ENCODE assay signal across 8 cellular contexts in genomic region chr17:8435245-8436168, GRCh38. TPM values are rescaled to one million over a fixed set of nuclear protein-coding genes. Genes with fewer than 3 reads are reported as not detected.
A peak's percentile ranks its signal among the peaks of the same experiment; 100 is the strongest.
DNase-seq lines count a peak whose midpoint lies in the region; ATAC-seq, FAIRE-seq and TF ChIP-seq lines count a peak whose summit lies in the region.

A gene with protein sequence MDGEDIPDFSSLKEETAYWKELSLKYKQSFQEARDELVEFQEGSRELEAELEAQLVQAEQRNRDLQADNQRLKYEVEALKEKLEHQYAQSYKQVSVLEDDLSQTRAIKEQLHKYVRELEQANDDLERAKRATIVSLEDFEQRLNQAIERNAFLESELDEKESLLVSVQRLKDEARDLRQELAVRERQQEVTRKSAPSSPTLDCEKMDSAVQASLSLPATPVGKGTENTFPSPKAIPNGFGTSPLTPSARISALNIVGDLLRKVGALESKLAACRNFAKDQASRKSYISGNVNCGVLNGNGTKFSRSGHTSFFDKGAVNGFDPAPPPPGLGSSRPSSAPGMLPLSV (plus strand): TSS chr17:8435884. CDS start chr17:8444272, 8,388 bp downstream.

- H2AFZ ChIP-seq in H1 (ENCODE audit: low read length), result peak within 1 kb of the TSS; percentile 84
- peak within 1 kb of the TSS; percentile 91 for H2AFZ ChIP-seq in mesenchymal stem cell (ENCODE audit: low read depth, low read length)

- H3K4ac ChIP-seq in H1 (replicated peaks; ENCODE audit: insufficient read length, low read depth, low read length), result peak within 1 kb of the TSS; percentile 74
- H3K4ac ChIP-seq in mesenchymal stem cell (ENCODE audit: low read depth in 1 of 2, low read length in 2 of 2), result peak within 1 kb of the TSS; percentile 66 to 97

- peak; percentile 96 for ATAC-seq in GM21423 (IDR thresholded peaks at IDR 0.05; ENCODE audit: unreplicated experiment)
- peak; percentile 98 for ATAC-seq in activated CD8-positive, alpha-beta memory T cell treated with anti-CD3 and anti-CD28 coated beads, Interleukin-2, amount 10 ng/mL, durations not matched to agents 7 days and 5 days

- H3K9ac ChIP-seq in HUES48 (ENCODE audit: low read depth, low read length) (peak within 1 kb of the TSS; percentile 79), NT2/D1 (ENCODE audit: insufficient read length, low read depth) (peak within 1 kb of the TSS; percentile 90), H1 (replicated peaks in 1 of 4; ENCODE audit: extremely low read depth in 1 of 4, low read depth in 3 of 4, low read length in 3 of 4) (peak within 1 kb of the TSS; percentile 64 to 96 (median 72)), mesenchymal stem cell (ENCODE audit: low read length) (peak within 1 kb of the TSS; percentile 97)

- H4K91ac ChIP-seq in H1 (replicated peaks; ENCODE audit: insufficient read length, low read length), result peak within 1 kb of the TSS; percentile 65
- H4K91ac ChIP-seq in mesenchymal stem cell (ENCODE audit: low read length), result peak within 1 kb of the TSS; percentile 77

- H3K27me3 Mint-ChIP-seq in activated CD8-positive, alpha-beta memory T cell treated with anti-CD3 and anti-CD28 coated beads, Interleukin-2, amount 10 ng/mL, durations not matched to agents 7 days and 5 days, result no peaks in the 10 kb centered on the region

- DNase-seq in Caki2 (ENCODE audit: low read depth) (peak; percentile 86), NT2/D1 (ENCODE audit: low read depth, low spot score) (peak; percentile 94), H1 (ENCODE audit: low read depth in 1 of 2, low spot score in 2 of 2) (peak; percentile 91 to 98), mesenchymal stem cell (peak; percentile 97)
- DNase-seq in activated CD8-positive, alpha-beta memory T cell treated with anti-CD3 and anti-CD28 coated beads, Interleukin-2, amount 10 ng/mL, durations not matched to agents 7 days and 5 days, result peak; percentile 99
- DNase-seq in stimulated activated CD8-positive, alpha-beta memory T cell treated with anti-CD3 and anti-CD28 coated beads, Interleukin-12 subunit alpha, Interleukin-12 subunit beta, amount 100 ng/mL, for 24 hours (ENCODE audit: extremely low read depth), result peak; percentile 100

- WGBS in H1 (ENCODE audit: extremely low coverage in 1 of 2, insufficient coverage in 1 of 2, insufficient read length in 1 of 2, insufficient replicate concordance in 2 of 2, low coverage in 1 of 2, low lambda C conversion rate in 2 of 2, missing lambda C conversion rate in 1 of 2), 2 experiments, result 8% methylated on average over 44 of the region's 68 CpGs; no CpG with 5 or more reads in 1 of the 2 experiments
- 3% methylated on average over 45 of the region's 68 CpGs for WGBS in mesenchymal stem cell

- peaks cover 0 to 30% of the 10 kb centered on the region in 2 experiments; a peak in 2 of 4 replicates for H3K79me2 ChIP-seq in H1 (ENCODE audit: control insufficient read depth in 1 of 2, insufficient read depth in 2 of 2, low read length in 2 of 2)

- TF ChIP-seq POLR2A in H1 (IDR thresholded peaks at IDR 0.05; ENCODE audit: control extremely low read depth in 1 of 2, low read depth in 2 of 2, low read length in 2 of 2), result peak; percentile 87

- H2BK120ac ChIP-seq in H1 (replicated peaks; ENCODE audit: low read depth, low read length), result no peak within 1 kb of the TSS
- H2BK120ac ChIP-seq in mesenchymal stem cell (ENCODE audit: low read depth, low read length), result peak within 1 kb of the TSS; percentile 94

- H4K8ac ChIP-seq in H1 (ENCODE audit: extremely low read depth, insufficient read depth, low read length) (peak within 1 kb of the TSS; percentile 79), mesenchymal stem cell (ENCODE audit: low read length) (peak within 1 kb of the TSS; percentile 87)

- no peak within 1 kb of the TSS for H2BK12ac ChIP-seq in H1 (ENCODE audit: low read depth, low read length)
- H2BK12ac ChIP-seq in mesenchymal stem cell (ENCODE audit: low read length in 2 of 2), result peak within 1 kb of the TSS in 1 of 2 experiments; percentile 63

- no peak within 1 kb of the TSS for H2BK20ac ChIP-seq in H1 (ENCODE audit: low read length)

- peak within 1 kb of the TSS; percentile 93 for H3K4me3 ChIP-seq in HUES48 (ENCODE audit: low read depth, low read length)
- peak within 1 kb of the TSS; percentile 74 for H3K4me3 ChIP-seq in NT2/D1 (ENCODE audit: insufficient read length, low read depth)
- H3K4me3 ChIP-seq in H1 (ENCODE audit: extremely low read depth in 1 of 4, insufficient read depth in 2 of 4, low read depth in 3 of 4, low read length in 4 of 4), result peak within 1 kb of the TSS; percentile 84 to 95 (median 91)
- peak within 1 kb of the TSS; percentile 88 to 94 for H3K4me3 ChIP-seq in mesenchymal stem cell (ENCODE audit: insufficient read depth in 1 of 2, low read depth in 1 of 2, low read length in 2 of 2)

- no peak for FAIRE-seq in H1 (lab: Jason Lieb, UNC)

- H3K36me3 ChIP-seq in HUES48 (ENCODE audit: control insufficient read depth, insufficient read depth, low read length), result peaks cover 9% of the 10 kb centered on the region; the same call in 1 of the 2 replicates
- peaks cover 9% of the 10 kb centered on the region for H3K36me3 ChIP-seq in NT2/D1 (ENCODE audit: insufficient read depth, insufficient read length, low read length)
- no peaks in the 10 kb centered on the region for H3K36me3 ChIP-seq in H1 (ENCODE audit: control insufficient read depth in 2 of 4, insufficient read depth in 4 of 4, low read length in 3 of 4)
- peaks cover 8 to 17% of the 10 kb centered on the region in 2 experiments for H3K36me3 ChIP-seq in mesenchymal stem cell (ENCODE audit: control insufficient read depth in 1 of 2, insufficient read depth in 2 of 2, low read depth in 1 of 2, low read length in 2 of 2)

- H3K9me3 Mint-ChIP-seq in activated CD8-positive, alpha-beta memory T cell treated with anti-CD3 and anti-CD28 coated beads, Interleukin-2, amount 10 ng/mL, durations not matched to agents 7 days and 5 days (ENCODE audit: low read depth), result no peaks in the 10 kb centered on the region

- H3K27me3 ChIP-seq in HUES48 (ENCODE audit: control insufficient read depth, insufficient read depth, low read length) (no peaks in the 10 kb centered on the region), NT2/D1 (ENCODE audit: insufficient read depth, insufficient read length) (no peaks in the 10 kb centered on the region), H1 (replicated peaks in 1 of 4; ENCODE audit: control insufficient read depth in 3 of 4, extremely low read depth in 1 of 4, insufficient read depth in 3 of 4, low read length in 3 of 4) (no peaks in the 10 kb centered on the region), mesenchymal stem cell (ENCODE audit: control insufficient read depth in 1 of 2, insufficient read depth in 1 of 2, low read length in 2 of 2) (no peaks in the 10 kb centered on the region)

- peak within 1 kb of the TSS; percentile 71 for H2BK5ac ChIP-seq in H1 (ENCODE audit: low read depth, low read length)
- H2BK5ac ChIP-seq in mesenchymal stem cell (ENCODE audit: low read depth, low read length, poor library complexity, severe bottlenecking), result peak within 1 kb of the TSS; percentile 74

- H3K4me1 ChIP-seq in HUES48 (ENCODE audit: control insufficient read depth, insufficient read depth, low read length), result peaks cover 7% of the 10 kb centered on the region; the same call in 1 of the 2 replicates
- H3K4me1 ChIP-seq in NT2/D1 (ENCODE audit: insufficient read depth, insufficient read length), result no peaks in the 10 kb centered on the region
- peaks cover 0 to 2% (median under 1%) of the 10 kb centered on the region in 4 experiments; a peak in 2 of 7 replicates for H3K4me1 ChIP-seq in H1 (replicated peaks in 1 of 4; ENCODE audit: control insufficient read depth in 3 of 4, insufficient read depth in 4 of 4, low read length in 3 of 4)
- H3K4me1 ChIP-seq in mesenchymal stem cell (ENCODE audit: control insufficient read depth, insufficient read depth, low read depth, low read length), result peaks cover 3% of the 10 kb centered on the region

- POLR2A ChIA-PET in H1 (lab: Charles Lee; ENCODE audit: partially characterized antibody), result interaction anchor here (0.6 to 1.8 kb wide), 6 partner anchors 9 to 177 kb away, joined by 3 to 10 read pairs (median 4); partner anchors contain the start of gene RPL26

- H3K4me1 Mint-ChIP-seq in activated CD8-positive, alpha-beta memory T cell treated with anti-CD3 and anti-CD28 coated beads, Interleukin-2, amount 10 ng/mL, durations not matched to agents 7 days and 5 days, result peaks cover 24% of the 10 kb centered on the region

- peak within 1 kb of the TSS; percentile 70 for H3K56ac ChIP-seq in H1 (replicated peaks; ENCODE audit: insufficient read length, low read depth, low read length)

- CTCF ChIA-PET in activated CD8-positive, alpha-beta memory T cell treated with anti-CD3 and anti-CD28 coated beads, Interleukin-2, amount 10 ng/mL, durations not matched to agents 7 days and 5 days (lab: Charles Lee), result interaction anchor here (0.9 to 2.7 kb wide), 5 partner anchors 18 to 350 kb away, joined by 3 to 12 read pairs (median 3); no protein-coding TSS in a partner anchor
- CTCF ChIA-PET in H1 (lab: Charles Lee; ENCODE audit: partially characterized antibody), result interaction anchor here (1.3 kb wide), 1 partner anchor 135 kb away, joined by 3 read pairs; no protein-coding TSS in a partner anchor

- H2BK15ac ChIP-seq in H1 (ENCODE audit: low read length) (no peak within 1 kb of the TSS), mesenchymal stem cell (ENCODE audit: low read depth, poor library complexity, severe bottlenecking) (peak within 1 kb of the TSS; percentile 44)

- peak within 1 kb of the TSS; percentile 75 for H4K5ac ChIP-seq in H1 (ENCODE audit: insufficient read length, low read depth, low read length)

- H3K23ac ChIP-seq in H1 (ENCODE audit: insufficient read length) (no peak within 1 kb of the TSS), mesenchymal stem cell (ENCODE audit: low read length in 2 of 2) (peak within 1 kb of the TSS in 1 of 2 experiments; percentile 93)

- peak within 1 kb of the TSS; percentile 95 for H3K27ac ChIP-seq in HUES48 (ENCODE audit: low read depth, low read length)
- peak within 1 kb of the TSS; percentile 64 for H3K27ac ChIP-seq in H1 (ENCODE audit: low read depth, low read length)
- H3K27ac ChIP-seq in mesenchymal stem cell (ENCODE audit: low read length, poor library complexity, severe bottlenecking), result peak within 1 kb of the TSS; percentile 90

- no peak for TF ChIP-seq RAD21 in H1 (IDR thresholded peaks at IDR 0.05 in 1 of 2, conservative IDR thresholded peaks at IDR 0.05 in 1 of 2; ENCODE audit: low read depth in 2 of 2, low read length in 2 of 2)

- H3K79me1 ChIP-seq in H1 (ENCODE audit: low read depth, low read length) (no peaks in the 10 kb centered on the region; the same call in 1 of the 2 replicates), mesenchymal stem cell (replicated peaks; ENCODE audit: low read length, poor library complexity, severe bottlenecking) (peaks cover 1% of the 10 kb centered on the region)

- H3K18ac ChIP-seq in H1 (ENCODE audit: extremely low read depth, low read length) (peak within 1 kb of the TSS; percentile 71), mesenchymal stem cell (ENCODE audit: low read depth in 1 of 2, low read length in 2 of 2) (peak within 1 kb of the TSS; percentile 87 to 97)

- H3K4me2 ChIP-seq in H1 (ENCODE audit: insufficient read depth in 1 of 2, low read depth in 2 of 2, low read length in 2 of 2) (peak within 1 kb of the TSS; percentile 83 to 85), mesenchymal stem cell (ENCODE audit: low read length, poor library complexity, severe bottlenecking) (peak within 1 kb of the TSS; percentile 94)

- peaks cover 0 to 2% of the 10 kb centered on the region in 2 experiments for H4K20me1 ChIP-seq in H1 (replicated peaks in 1 of 2; ENCODE audit: control insufficient read depth in 1 of 2, insufficient read depth in 2 of 2, low read length in 2 of 2)

- peak within 1 kb of the TSS; percentile 97 for H3K27ac Mint-ChIP-seq in activated CD8-positive, alpha-beta memory T cell treated with anti-CD3 and anti-CD28 coated beads, Interleukin-2, amount 10 ng/mL, durations not matched to agents 7 days and 5 days

- TF ChIP-seq EP300 in H1 (IDR thresholded peaks at IDR 0.05; ENCODE audit: borderline replicate concordance in 1 of 2, low read depth in 2 of 2, low read length in 2 of 2), result no peak

- H3K14ac ChIP-seq in H1 (ENCODE audit: insufficient read length) (no peak within 1 kb of the TSS), mesenchymal stem cell (ENCODE audit: low read length in 2 of 2) (peak within 1 kb of the TSS; percentile 62 to 99)

- no peak for TF ChIP-seq CTCF in H1 (IDR thresholded peaks at IDR 0.05; ENCODE audit: control extremely low read depth in 1 of 3, insufficient read depth in 1 of 3, low read depth in 1 of 3, low read length in 3 of 3)

- no peak within 1 kb of the TSS for H2AK5ac ChIP-seq in H1 (ENCODE audit: low read depth, low read length)
- no peak within 1 kb of the TSS for H2AK5ac ChIP-seq in mesenchymal stem cell (ENCODE audit: low read length, severe bottlenecking)

- H3K23me2 ChIP-seq in H1 (ENCODE audit: low read depth, low read length), result no peaks in the 10 kb centered on the region

- H3K36me3 Mint-ChIP-seq in activated CD8-positive, alpha-beta memory T cell treated with anti-CD3 and anti-CD28 coated beads, Interleukin-2, amount 10 ng/mL, durations not matched to agents 7 days and 5 days, result peaks cover 11% of the 10 kb centered on the region

- H3K4me3 Mint-ChIP-seq in activated CD8-positive, alpha-beta memory T cell treated with anti-CD3 and anti-CD28 coated beads, Interleukin-2, amount 10 ng/mL, durations not matched to agents 7 days and 5 days, result peak within 1 kb of the TSS; percentile 98

- H3K9me3 ChIP-seq in HUES48 (ENCODE audit: control insufficient read depth, insufficient read depth, low read length), result no peaks in the 10 kb centered on the region
- no peaks in the 10 kb centered on the region for H3K9me3 ChIP-seq in NT2/D1 (ENCODE audit: insufficient read depth, low read length)
- no peaks in the 10 kb centered on the region for H3K9me3 ChIP-seq in H1 (ENCODE audit: insufficient read depth in 2 of 2, low read depth in 1 of 2, low read length in 1 of 2)
- H3K9me3 ChIP-seq in mesenchymal stem cell (ENCODE audit: control insufficient read depth, low read length), result no peaks in the 10 kb centered on the region

- in situ Hi-C loops in Caki2 (cut with HindIII; ENCODE audit: low pct_unique_long_range_greater_than_20kb, low sequenced_read_pairs), result no loop called here

RNA-seq across cellular contexts. Expression of the gene that starts here (rescaled TPM):
- total RNA-seq in Caki2 (2014; rRNA removed; shearing (Covaris generic); ENCODE audit: low replicate concordance), result 29.1 and 46.7 TPM in 2 replicates
- total RNA-seq in activated CD8-positive, alpha-beta memory T cell treated with anti-CD3 and anti-CD28 coated beads, Interleukin-2, amount 10 ng/mL, durations not matched to agents 7 days and 5 days, result 10 to 100 TPM; 58.8 to 59.0 TPM
- total RNA-seq in H1 (2021; fragmentation: NEBNext Ultra II Directional; extraction: Animal tissue kit (Norgen Biotek cat#: 25700)), result 31.3 and 32.9 TPM in 2 replicates
- polyA plus RNA-seq in H1 (2011; rRNA removed), result 31.1 and 31.2 TPM in 2 replicates
- polyA plus RNA-seq in H1 (2011; cell fraction: cytosol; rRNA removed), result 24.0 TPM
- polyA plus RNA-seq in H1 (2011; cell fraction: nucleus; rRNA removed), result 25.5 TPM
- 16.9 to 24.7 TPM (median 18.6 TPM) in 4 replicates for polyA plus RNA-seq in H1 (2012, experiment 1 of 2)
- 8.4 TPM for polyA plus RNA-seq in H1 (2012, experiment 2 of 2)
- polyA plus RNA-seq in H1 (2013, experiment 1 of 2), result 21.6 TPM
- polyA plus RNA-seq in H1 (2013, experiment 2 of 2), result 22.6 TPM
- 20.7 and 24.7 TPM in 2 replicates for polyA minus RNA-seq in H1 (2011; rRNA and poly(A)+ RNA removed)
- polyA minus RNA-seq in H1 (2011; cell fraction: cytosol; rRNA and poly(A)+ RNA removed), result 19.1 TPM
- 39.1 TPM for polyA minus RNA-seq in H1 (2011; cell fraction: nucleus; rRNA and poly(A)+ RNA removed)
- 64.7 TPM for polyA plus RNA-seq in mesenchymal stem cell (2013, experiment 1 of 2)
- 65.9 TPM for polyA plus RNA-seq in mesenchymal stem cell (2013, experiment 2 of 2)

Comparison
In these comparisons a context has a peak if more than half of its experiments do, and no peak if none do; other contexts are left out.
1. Peak in every context shown above with its lines: DNase-seq, ATAC-seq, H3K4me3 ChIP-seq and H3K27ac ChIP-seq.